9 cellular contexts compared by ENCODE assay signal in the genomic region with DNA sequence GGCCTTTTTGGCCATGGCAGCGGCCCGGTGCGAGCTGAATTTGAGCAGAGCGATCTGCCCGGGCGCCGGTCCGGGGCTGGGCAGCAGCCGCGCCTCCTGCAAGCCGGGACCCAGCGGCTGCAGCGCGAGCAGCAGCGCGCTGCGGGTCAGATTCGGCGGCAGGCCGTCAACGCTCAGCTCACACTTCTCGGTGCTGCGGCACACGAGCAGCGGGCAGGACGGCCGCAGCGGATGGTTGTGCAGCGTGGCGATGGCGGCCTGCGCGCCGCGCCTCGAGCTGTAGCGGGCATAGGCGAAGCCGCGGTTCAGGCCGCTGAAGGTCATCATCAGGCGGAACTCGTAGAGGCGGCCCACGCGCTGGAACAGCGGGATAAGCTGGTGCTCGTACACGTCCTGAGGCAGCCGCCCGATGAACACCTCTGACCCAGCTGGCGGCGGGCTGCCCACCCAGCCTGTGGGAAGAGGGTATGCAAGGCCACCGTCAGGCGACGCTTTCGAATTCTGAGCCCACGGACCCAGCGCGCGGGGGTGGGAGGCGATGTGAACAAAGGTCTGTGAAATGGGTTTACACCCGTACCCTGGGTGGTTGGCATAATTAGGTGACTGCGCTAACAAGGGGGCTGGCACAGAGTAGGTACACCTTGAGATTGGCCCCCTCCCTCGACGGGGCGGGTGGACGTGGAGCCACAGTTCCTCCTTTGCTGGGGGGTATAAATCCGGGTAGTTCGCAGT. TPM values are rescaled to one million over a fixed set of nuclear protein-coding genes. Genes with fewer than 3 reads are reported as not detected.
DNase-seq lines count a peak whose midpoint lies in the region; ATAC-seq and TF ChIP-seq lines count a peak whose summit lies in the region.
"Had no signal": no experiment of that assay in that cellular context is flagged by ENCODE, and none has a peak within 500 bp of the region (broad histone marks: within the 10 kb centered on the region; RNA-seq: fewer than 3 reads in every experiment).

No MANE protein-coding gene starts in this region.

- no peak overlapping the region for H3K4me2 ChIP-seq in osteoblast (ENCODE audit: insufficient read depth, low read length)

- TF ChIP-seq CTCF in NB4 (IDR thresholded peaks at IDR 0.05; ENCODE audit: low read depth, low read length) (no peak), fibroblast of mammary gland (conservative IDR thresholded peaks at IDR 0.05; ENCODE audit: control insufficient read depth, insufficient read depth, low read depth, low read length) (no peak), osteoblast (IDR thresholded peaks at IDR 0.05; ENCODE audit: extremely low read depth, low read depth, low read length) (no peak)

- no peak overlapping the region for H3K27ac ChIP-seq in osteoblast (ENCODE audit: low read depth, low read length)

- DNase-seq in ELR (ENCODE audit: low read depth) = peak; percentile 57
- peak; percentile 50 for DNase-seq in NB4 (ENCODE audit: low read depth)
- DNase-seq in fibroblast of mammary gland (ENCODE audit: low read depth) = peak; percentile 23
- peak; percentile 86 for DNase-seq in osteoblast (ENCODE audit: insufficient read length, low spot score, missing footprints)
- no peak for DNase-seq in GOT3 (lab: John Stamatoyannopoulos, UW)
- DNase-seq: NCI-H748 treated with DMSO at 0.1 percent for 48 hours had no signal

- peaks cover 71% of the 10 kb centered on the region for H3K36me3 ChIP-seq in osteoblast (ENCODE audit: insufficient read depth, low read length)

- H3K9me3 ChIP-seq in osteoblast (ENCODE audit: low read depth, low read length) = no peaks in the 10 kb centered on the region
- H3K9me3 ChIP-seq: HAP-1 had no signal

- no peaks in the 10 kb centered on the region for H3K27me3 ChIP-seq in osteoblast (ENCODE audit: insufficient read depth, low read length)

- no peak overlapping the region for H2AFZ ChIP-seq in osteoblast (ENCODE audit: low read length)

- H3K4me3 ChIP-seq in NB4 (ENCODE audit: low read depth, low read length) (no peak overlapping the region), fibroblast of mammary gland (ENCODE audit: control insufficient read depth, low read depth, low read length) (peak overlapping the region; percentile 1), osteoblast (ENCODE audit: insufficient read depth, low read length) (peak overlapping the region; percentile 33)
- H3K4me3 ChIP-seq: HAP-1 had no signal

- no peak for TF ChIP-seq POLR2A in NB4 (IDR thresholded peaks at IDR 0.05; ENCODE audit: extremely low read depth, insufficient read length)

- H4K20me1 ChIP-seq in osteoblast (ENCODE audit: insufficient read depth, low read length) = peaks cover 4% of the 10 kb centered on the region

- ATAC-seq in HG02870 (IDR thresholded peaks at IDR 0.05; ENCODE audit: unreplicated experiment) = no peak
- ATAC-seq in GM18858 (IDR thresholded peaks at IDR 0.05; ENCODE audit: unreplicated experiment) = no peak

- no peaks in the 10 kb centered on the region for H3K4me1 ChIP-seq in osteoblast (ENCODE audit: insufficient read depth, low read length)

- peaks cover 17% of the 10 kb centered on the region for H3K79me2 ChIP-seq in osteoblast (ENCODE audit: insufficient read depth, low read length)

RNA-seq across cellular contexts. Expression of a gene that starts 0.8 kb away (rescaled TPM):
- 0.59 TPM in 1 of 2 replicates, not detected in the other for total RNA-seq in osteoblast

RNA-seq across cellular contexts. Expression of a gene that starts 7.9 kb away (rescaled TPM):
- total RNA-seq in osteoblast = 30.8 and 32.1 TPM in 2 replicates

RNA-seq across cellular contexts. Expression of a gene that starts 18.5 kb away (rescaled TPM):
- total RNA-seq in osteoblast = 41.3 and 41.6 TPM in 2 replicates

RNA-seq across cellular contexts. Expression of a gene that starts 18.6 kb away (rescaled TPM):
- total RNA-seq in osteoblast = 28.6 and 31.5 TPM in 2 replicates

RNA-seq across cellular contexts. Expression of a gene that starts 25.0 kb away (rescaled TPM):
- total RNA-seq in osteoblast = 70.1 and 84.3 TPM in 2 replicates
